ENCODE assay signal across 19 cellular contexts in genomic region chr6:166483556-166484250, GRCh38.
DNase-seq lines count a peak whose midpoint lies in the region; ATAC-seq and TF ChIP-seq lines count a peak whose summit lies in the region.
"Had no signal": no experiment of that assay in that cellular context is flagged by ENCODE, and none has a peak within 500 bp of the region (broad histone marks: within the 10 kb centered on the region; RNA-seq: fewer than 3 reads in every experiment).

No MANE protein-coding gene starts in this region.

- peaks cover 26% of the 10 kb centered on the region for H3K4me1 Mint-ChIP-seq in neural crest cell
- H3K4me1 Mint-ChIP-seq in stimulated activated effector memory CD8-positive, alpha-beta T cell treated with anti-CD3 and anti-CD28 coated beads, Interleukin-12 subunit alpha, Interleukin-12 subunit beta, amount 100 ng/mL, for 72 hours, result peaks cover 15% of the 10 kb centered on the region
- peaks cover 21% of the 10 kb centered on the region for H3K4me1 Mint-ChIP-seq in CD8-positive, alpha-beta T cell (ENCODE audit: low read depth)

- POLR2A ChIA-PET in CD8-positive, alpha-beta T cell (lab: Charles Lee), result interaction anchor here (0.6 kb wide), 1 partner anchor 21 kb away, joined by 3 read pairs; no protein-coding TSS in a partner anchor

- intact Hi-C loops in CD8-positive, alpha-beta T cell (cut with DNase I, micrococcal nuclease), result no loop called here

- H3K9me3 ChIP-seq in CD8-positive, alpha-beta T cell (ENCODE audit: low read length), result no peaks in the 10 kb centered on the region
- H3K9me3 ChIP-seq: Peyer's patch, SJSA1 had no signal

- peak overlapping the region; percentile 5 for H3K27ac Mint-ChIP-seq in neural crest cell (ENCODE audit: unreplicated experiment)
- peak overlapping the region; percentile 56 for H3K27ac Mint-ChIP-seq in stimulated activated effector memory CD8-positive, alpha-beta T cell treated with anti-CD3 and anti-CD28 coated beads, Interleukin-12 subunit alpha, Interleukin-12 subunit beta, amount 100 ng/mL, for 72 hours
- H3K27ac Mint-ChIP-seq in CD8-positive, alpha-beta T cell, result no peak overlapping the region

- H3K27me3 Mint-ChIP-seq in neural crest cell (ENCODE audit: low read depth), result no peaks in the 10 kb centered on the region
- no peaks in the 10 kb centered on the region for H3K27me3 Mint-ChIP-seq in CD8-positive, alpha-beta T cell (ENCODE audit: low read depth)

- H3K36me3 Mint-ChIP-seq in neural crest cell (ENCODE audit: low read depth), result peaks cover 21% of the 10 kb centered on the region
- no peaks in the 10 kb centered on the region for H3K36me3 Mint-ChIP-seq in stimulated activated effector memory CD8-positive, alpha-beta T cell treated with anti-CD3 and anti-CD28 coated beads, Interleukin-12 subunit alpha, Interleukin-12 subunit beta, amount 100 ng/mL, for 72 hours
- H3K36me3 Mint-ChIP-seq in CD8-positive, alpha-beta T cell, result no peaks in the 10 kb centered on the region

- CTCF ChIA-PET in CD8-positive, alpha-beta T cell (lab: Charles Lee), result interaction anchor here (1.8 kb wide), 1 partner anchor 10 kb away, joined by 4 read pairs; no protein-coding TSS in a partner anchor

- DNase-seq in DMS 273 (lab: John Stamatoyannopoulos, UW; ENCODE audit: unreplicated experiment) (peak; percentile 50), DMS 273 treated with DMSO at 0.1 percent for 48 hours (lab: John Stamatoyannopoulos, UW) (no peak), caudate nucleus (lab: John Stamatoyannopoulos, UW) (peak in 1 of 61 donors; percentile 16), neural crest cell (ENCODE audit: low read depth, low spot score) (no peak)
- DNase-seq in stimulated activated effector memory CD8-positive, alpha-beta T cell treated with anti-CD3 and anti-CD28 coated beads, Interleukin-12 subunit alpha, Interleukin-12 subunit beta, amount 100 ng/mL, for 72 hours (ENCODE audit: low spot score in 2 of 2), result no peak
- DNase-seq in CD8-positive, alpha-beta T cell, result no peak
- DNase-seq in stimulated activated CD4-positive, alpha-beta T cell treated with anti-CD3 and anti-CD28 coated beads, Interleukin-4, amount 100 ng/mL, for 4 hours, result no peak
- DNase-seq: ACHN, GOT3, NCI-H1092 treated with DMSO at 0.1 percent for 48 hours, NCI-H1436 treated with DMSO at 0.1 percent for 48 hours, NCI-H2029 treated with DMSO at 0.1 percent for 48 hours, Peyer's patch had no signal

- no peaks in the 10 kb centered on the region for H3K27me3 ChIP-seq in CD8-positive, alpha-beta T cell (ENCODE audit: insufficient read depth, low read length)
- H3K27me3 ChIP-seq: Peyer's patch, SJSA1 had no signal

- H3K4me3 Mint-ChIP-seq in neural crest cell, result no peak overlapping the region
- no peak overlapping the region for H3K4me3 Mint-ChIP-seq in stimulated activated effector memory CD8-positive, alpha-beta T cell treated with anti-CD3 and anti-CD28 coated beads, Interleukin-12 subunit alpha, Interleukin-12 subunit beta, amount 100 ng/mL, for 72 hours
- no peak overlapping the region for H3K4me3 Mint-ChIP-seq in CD8-positive, alpha-beta T cell

- no peak for ATAC-seq in stimulated activated effector memory CD8-positive, alpha-beta T cell treated with anti-CD3 and anti-CD28 coated beads, Interleukin-12 subunit alpha, Interleukin-12 subunit beta, amount 100 ng/mL, for 72 hours
- ATAC-seq in CD8-positive, alpha-beta T cell, result no peak
- ATAC-seq in GM21723 (IDR thresholded peaks at IDR 0.05; ENCODE audit: unreplicated experiment), result no peak
- ATAC-seq: HCT116, HepG2 had no signal

- no peaks in the 10 kb centered on the region for H3K36me3 ChIP-seq in CD8-positive, alpha-beta T cell (ENCODE audit: insufficient read depth, low read length)
- H3K36me3 ChIP-seq: SJSA1 had no signal

- H3K4me3 ChIP-seq in CD8-positive, alpha-beta T cell (ENCODE audit: low read depth, low read length), result no peak overlapping the region
- H3K4me3 ChIP-seq: Peyer's patch, SJSA1 had no signal

- H3K9me3 Mint-ChIP-seq in neural crest cell, result no peaks in the 10 kb centered on the region
- no peaks in the 10 kb centered on the region for H3K9me3 Mint-ChIP-seq in stimulated activated effector memory CD8-positive, alpha-beta T cell treated with anti-CD3 and anti-CD28 coated beads, Interleukin-12 subunit alpha, Interleukin-12 subunit beta, amount 100 ng/mL, for 72 hours
- no peaks in the 10 kb centered on the region for H3K9me3 Mint-ChIP-seq in CD8-positive, alpha-beta T cell

- H3K4me1 ChIP-seq in CD8-positive, alpha-beta T cell (ENCODE audit: insufficient read depth, low read length), result peaks cover 16% of the 10 kb centered on the region
- H3K4me1 ChIP-seq: SJSA1 had no signal

- no peak for TF ChIP-seq CTCF in neural crest cell (conservative IDR thresholded peaks at IDR 0.05)
- no peak for TF ChIP-seq CTCF in CD8-positive, alpha-beta T cell (IDR thresholded peaks at IDR 0.05)

- H3K27ac ChIP-seq in caudate nucleus (ENCODE audit: low read depth, low read length), result peak overlapping the region; percentile 85
- no peak overlapping the region for H3K27ac ChIP-seq in CD8-positive, alpha-beta T cell (ENCODE audit: low read depth, low read length)
- H3K27ac ChIP-seq: 22Rv1, HL-60, Peyer's patch, SJSA1 had no signal
